In genomic region chr1:72937905-72938304, GRCh38 we compare ENCODE assay signal across 21 cellular contexts.
DNase-seq lines count a peak whose midpoint lies in the region; ATAC-seq and TF ChIP-seq lines count a peak whose summit lies in the region.
"Had no signal": no experiment of that assay in that cellular context is flagged by ENCODE, and none has a peak within 500 bp of the region (broad histone marks: within the 10 kb centered on the region; RNA-seq: fewer than 3 reads in every experiment).

No MANE protein-coding gene starts in this region.

- ATAC-seq in SK-N-SH treated with all-trans-retinoic acid at 6 μM for 48 hours: peak; percentile 46; the same call in 2 of the 3 replicates
- ATAC-seq: GM12878, HepG2 had no signal

- DNase-seq in NCI-H748 (lab: John Stamatoyannopoulos, UW; ENCODE audit: unreplicated experiment) (peak; percentile 23), NCI-H748 treated with DMSO at 0.1 percent for 48 hours (lab: John Stamatoyannopoulos, UW) (no peak), NCI-H69 (lab: John Stamatoyannopoulos, UW) (peak; percentile 18), SKM-1 (lab: John Stamatoyannopoulos, UW; ENCODE audit: unreplicated experiment) (no peak), cortex of kidney (lab: John Stamatoyannopoulos, UW) (no peak), SHP77 (lab: John Stamatoyannopoulos, UW) (no peak)
- DNase-seq: ACHN; BE2C; C1 segment of cervical spinal cord; CD4-positive, CD25-positive, alpha-beta regulatory T cell; CD8-positive, alpha-beta memory T cell; COR-L47; DMS 273 treated with DMSO at 0.1 percent for 48 hours; DMS53; DND-41; EL; GOT3; H9 had no signal

TF ChIP-seq in SK-N-SH treated with all-trans-retinoic acid at 6 μM for 48 hours, 23 proteins besides CTCF, POLR2A, EP300 and RAD21:
- no peak for TF ChIP-seq POU6F1 (CRISPR knock-in tag; IDR thresholded peaks at IDR 0.05; ENCODE audit: borderline replicate concordance, low read depth)

Comparison
In these comparisons a context has a peak if more than half of its experiments do, and no peak if none do; other contexts are left out.
1. DNase-seq: peak in NCI-H748 (single experiment) and NCI-H69 (single experiment); none in NCI-H748 treated with DMSO at 0.1 percent for 48 hours (single experiment), SKM-1 (single experiment), cortex of kidney (single experiment) and SHP77 (0 of 2).